11 cellular contexts compared by ENCODE assay signal in the genomic region with DNA sequence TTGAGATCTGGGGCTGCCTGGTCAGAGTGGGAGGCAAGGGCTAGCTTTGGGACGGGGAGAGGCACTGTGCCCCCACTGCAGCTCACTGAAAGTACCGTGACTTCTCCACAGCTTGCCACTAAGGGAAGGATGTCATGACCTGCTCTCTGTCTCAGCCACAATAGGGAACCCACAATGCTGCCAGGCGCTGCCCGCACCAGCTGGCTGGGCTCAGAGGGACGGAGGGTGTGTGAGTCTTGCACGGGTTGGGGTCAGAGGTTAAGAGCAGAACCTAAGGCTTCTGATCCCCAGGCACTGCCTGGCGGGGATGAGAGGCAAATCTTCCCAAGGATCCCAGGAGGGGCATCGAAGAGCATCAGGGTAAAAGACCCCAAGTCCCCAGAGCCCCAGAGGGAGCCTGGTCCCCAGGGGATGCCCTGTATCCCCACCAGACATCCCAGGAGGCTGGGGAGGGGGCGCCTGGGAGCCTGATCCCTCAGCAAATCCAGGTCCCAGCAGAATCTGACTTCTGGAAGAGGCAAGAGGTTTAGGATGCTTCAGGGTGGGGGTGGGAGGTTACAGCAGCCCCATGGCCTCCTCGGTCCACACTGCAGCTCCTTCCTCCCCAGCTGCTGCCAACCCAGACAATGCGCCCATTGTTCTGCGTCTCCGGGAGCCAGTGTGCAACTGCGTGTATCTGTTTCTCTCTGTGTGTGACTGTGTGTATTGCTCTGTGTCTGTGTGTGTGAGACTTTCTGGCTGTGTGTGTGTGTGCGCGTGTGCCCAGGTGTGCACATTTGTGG. TPM values are rescaled to one million over a fixed set of nuclear protein-coding genes. Genes with fewer than 3 reads are reported as not detected.
A peak's percentile ranks its signal among the peaks of the same experiment; 100 is the strongest.
DNase-seq lines count a peak whose midpoint lies in the region; ATAC-seq, FAIRE-seq and TF ChIP-seq lines count a peak whose summit lies in the region.
"Had no signal": no experiment of that assay in that cellular context is flagged by ENCODE, and none has a peak within 500 bp of the region (broad histone marks: within the 10 kb centered on the region; RNA-seq: fewer than 3 reads in every experiment).

No MANE protein-coding gene starts in this region.

- H3K9me3 Mint-ChIP-seq in activated CD4-positive, alpha-beta memory T cell treated with anti-CD3 and anti-CD28 coated beads for 36 hours = no peaks in the 10 kb centered on the region

- H3K4me1 ChIP-seq in keratinocyte (ENCODE audit: control insufficient read depth, extremely low read depth, insufficient read depth, low read length) (peaks cover 27% of the 10 kb centered on the region), transverse colon (peaks cover 16 to 51% (median 39%) of the 10 kb centered on the region in 4 donors)

- no peaks in the 10 kb centered on the region for H3K36me3 ChIP-seq in keratinocyte (ENCODE audit: control insufficient read depth in 2 of 2, extremely low read depth in 1 of 2, insufficient read depth in 2 of 2, low read length in 2 of 2)
- H3K36me3 ChIP-seq in transverse colon = no peaks in the 10 kb centered on the region

- no peaks in the 10 kb centered on the region for H3K27me3 Mint-ChIP-seq in activated CD4-positive, alpha-beta memory T cell treated with anti-CD3 and anti-CD28 coated beads for 36 hours

- no peak overlapping the region for H3K4me2 ChIP-seq in keratinocyte (ENCODE audit: control insufficient read depth, extremely low read depth, insufficient read depth, low read depth, low read length)

- H3K27me3 ChIP-seq in keratinocyte (ENCODE audit: control insufficient read depth, extremely low read depth, insufficient read depth, low read length) (peaks cover 14% of the 10 kb centered on the region), transverse colon (no peaks in the 10 kb centered on the region)

- dilution Hi-C loops in keratinocyte (cut with MboI; ENCODE audit: extremely low pct_ligation_motif_present, low sequenced_read_pairs) = no loop called here

- peak; percentile 46 to 48 for DNase-seq in activated T-cell treated with anti-CD3 and anti-CD28 coated beads, Interleukin-2, amount 50 U/mL, for 48 hours
- DNase-seq in activated T-cell treated with anti-CD3 and anti-CD28 coated beads for 4 hours = no peak
- peak; percentile 56 for DNase-seq in activated CD4-positive, alpha-beta memory T cell treated with anti-CD3 and anti-CD28 coated beads for 36 hours
- no peak for DNase-seq in keratinocyte (ENCODE audit: low read depth, low spot score)
- peak; percentile 56 for DNase-seq in transverse colon
- DNase-seq in NCI-H2081 (lab: John Stamatoyannopoulos, UW) = no peak

- POLR2A ChIA-PET in activated CD4-positive, alpha-beta memory T cell treated with anti-CD3 and anti-CD28 coated beads for 36 hours (lab: Charles Lee) = interaction anchor here (1.4 kb wide), 1 partner anchor 20 kb away, joined by 3 read pairs; no protein-coding TSS in a partner anchor

- 42% methylated on average over 16 of the region's 16 CpGs; no CpG with 5 or more reads in 1 of the 2 donors for WGBS in transverse colon (ENCODE audit: low coverage in 1 of 2), 2 donors

- FAIRE-seq in keratinocyte (lab: Jason Lieb, UNC) = no peak
- FAIRE-seq: colon had no signal

- intact Hi-C loops in activated CD4-positive, alpha-beta memory T cell treated with anti-CD3 and anti-CD28 coated beads for 36 hours (cut with micrococcal nuclease) = loop anchor here (2.0 to 5.0 kb wide), 6 partner anchors 46 to 401 kb away; partner anchors contain the start of genes BSDC1, HDAC1, LCK and PTP4A2
- intact Hi-C loops in transverse colon (cut with DNase I; ENCODE audit: low total_unique reads) = no loop called here

- H3K4me1 Mint-ChIP-seq in activated CD4-positive, alpha-beta memory T cell treated with anti-CD3 and anti-CD28 coated beads for 36 hours (ENCODE audit: low read depth) = peaks cover 49% of the 10 kb centered on the region

- H3K79me2 ChIP-seq in keratinocyte (ENCODE audit: control insufficient read depth, insufficient read depth, low read length) = no peaks in the 10 kb centered on the region

- no peak for ATAC-seq in GM19395 (IDR thresholded peaks at IDR 0.05; ENCODE audit: unreplicated experiment)
- no peak for ATAC-seq in GM21529 (IDR thresholded peaks at IDR 0.05; ENCODE audit: unreplicated experiment)

- no peak overlapping the region for H2AFZ ChIP-seq in keratinocyte (ENCODE audit: control insufficient read depth, low read length)

- no peak overlapping the region for H3K4me3 ChIP-seq in keratinocyte (ENCODE audit: control insufficient read depth in 2 of 3, extremely low read depth in 1 of 3, insufficient read depth in 2 of 3, low read depth in 1 of 3, low read length in 3 of 3)
- no peak overlapping the region for H3K4me3 ChIP-seq in transverse colon
- H3K4me3 ChIP-seq: skin epidermis had no signal

- H3K9me3 ChIP-seq in keratinocyte (ENCODE audit: control insufficient read depth, low read depth, low read length) = no peaks in the 10 kb centered on the region
- H3K9me3 ChIP-seq in transverse colon = no peaks in the 10 kb centered on the region

- peak overlapping the region; percentile 37 for H3K9ac ChIP-seq in keratinocyte (ENCODE audit: control insufficient read depth, extremely low read depth, insufficient read depth, low read length)

- H3K4me3 Mint-ChIP-seq in activated CD4-positive, alpha-beta memory T cell treated with anti-CD3 and anti-CD28 coated beads for 36 hours = no peak overlapping the region

- TF ChIP-seq CTCF in keratinocyte (optimal IDR thresholded peaks at IDR 0.05 in 1 of 3, IDR thresholded peaks at IDR 0.05 in 1 of 3, conservative IDR thresholded peaks at IDR 0.05 in 1 of 3; ENCODE audit: extremely low read depth in 1 of 3, insufficient read depth in 2 of 3, low read length in 3 of 3) (no peak), transverse colon (IDR thresholded peaks at IDR 0.05) (no peak)

- no peaks in the 10 kb centered on the region for H3K9me1 ChIP-seq in keratinocyte (ENCODE audit: control insufficient read depth, extremely low read depth, insufficient read depth, low read length)

- in situ Hi-C loops in transverse colon (cut with MboI; ENCODE audit: low pct_ligation_motif_present in 1 of 4, low pct_unique_long_range_greater_than_20kb in 1 of 4, low sequenced_read_pairs in 3 of 4) = no loop called here

- no peak for TF ChIP-seq POLR2A in transverse colon (IDR thresholded peaks at IDR 0.05)

- H3K27ac ChIP-seq in keratinocyte (ENCODE audit: control insufficient read depth, insufficient read depth, low read length) = no peak overlapping the region
- peak overlapping the region; percentile 0 to 55 (median 21) for H3K27ac ChIP-seq in transverse colon
- H3K27ac ChIP-seq: C4-2B had no signal

- CTCF ChIA-PET in activated CD4-positive, alpha-beta memory T cell treated with anti-CD3 and anti-CD28 coated beads for 36 hours (lab: Charles Lee) = interaction anchor here (0.6 to 1.3 kb wide), 3 partner anchors 9 to 90 kb away, joined by 3 read pairs; no protein-coding TSS in a partner anchor

- H3K27ac Mint-ChIP-seq in activated CD4-positive, alpha-beta memory T cell treated with anti-CD3 and anti-CD28 coated beads for 36 hours = no peak overlapping the region

- no peaks in the 10 kb centered on the region for H3K36me3 Mint-ChIP-seq in activated CD4-positive, alpha-beta memory T cell treated with anti-CD3 and anti-CD28 coated beads for 36 hours

- H4K20me1 ChIP-seq in keratinocyte (ENCODE audit: control insufficient read depth, extremely low read depth, insufficient read depth, low read length) = peaks cover 2% of the 10 kb centered on the region

- no peak for TF ChIP-seq EP300 in transverse colon (IDR thresholded peaks at IDR 0.05; ENCODE audit: low read depth)

RNA-seq across cellular contexts. Expression of gene MARCKSL1, which starts 2.0 kb away (rescaled TPM):
- 10 to 100 TPM; 13.1 to 14.6 TPM for total RNA-seq in activated CD4-positive, alpha-beta memory T cell treated with anti-CD3 and anti-CD28 coated beads for 36 hours
- polyA plus RNA-seq in keratinocyte = 8.5 to 23.8 TPM (median 11.6 TPM) in 3 replicates
- 1.2 TPM for polyA plus RNA-seq in keratinocyte (2011; ENCODE audit: low read depth)
- polyA plus RNA-seq in keratinocyte (2011; cell fraction: cytosol; rRNA removed) = 18.6 and 19.8 TPM in 2 replicates
- polyA plus RNA-seq in keratinocyte (2011; cell fraction: nucleus; rRNA removed) = 12.5 and 13.9 TPM in 2 replicates
- polyA plus RNA-seq in keratinocyte (2012; ENCODE audit: low replicate concordance) = 11.2 and 16.7 TPM in 2 replicates
- polyA minus RNA-seq in keratinocyte = 9.1 to 13.8 TPM (median 12.5 TPM) in 3 replicates
- 6.9 TPM for polyA minus RNA-seq in keratinocyte (2011; cell fraction: cytosol; rRNA and poly(A)+ RNA removed)
- 3.1 and 5.3 TPM in 2 replicates for polyA minus RNA-seq in keratinocyte (2011; cell fraction: nucleus; rRNA and poly(A)+ RNA removed)
- 10 to 100 TPM; 40.0 to 62.8 (median 53.0) TPM for total RNA-seq in transverse colon

RNA-seq across cellular contexts. Expression of gene FAM229A, which starts 24.2 kb away (rescaled TPM):
- 1 to 10 TPM; 3.6 to 4.2 TPM for total RNA-seq in activated CD4-positive, alpha-beta memory T cell treated with anti-CD3 and anti-CD28 coated beads for 36 hours
- 0.50 to 2.4 TPM (median 1.1 TPM) in 3 replicates for polyA plus RNA-seq in keratinocyte
- 0.60 TPM for polyA plus RNA-seq in keratinocyte (2011; ENCODE audit: low read depth)
- 0.09 and 0.23 TPM in 2 replicates for polyA plus RNA-seq in keratinocyte (2011; cell fraction: cytosol; rRNA removed)
- 9.6 and 12.9 TPM in 2 replicates for polyA plus RNA-seq in keratinocyte (2011; cell fraction: nucleus; rRNA removed)
- 0.42 and 2.5 TPM in 2 replicates for polyA plus RNA-seq in keratinocyte (2012; ENCODE audit: low replicate concordance)
- polyA minus RNA-seq in keratinocyte = 0.69 to 1.9 TPM (median 1.3 TPM) in 3 replicates
- not detected for polyA minus RNA-seq in keratinocyte (2011; cell fraction: cytosol; rRNA and poly(A)+ RNA removed)
- 2.8 and 3.9 TPM in 2 replicates for polyA minus RNA-seq in keratinocyte (2011; cell fraction: nucleus; rRNA and poly(A)+ RNA removed)
- total RNA-seq in transverse colon = 10 to 100 TPM; 12.1 to 59.1 (median 21.1) TPM

RNA-seq across cellular contexts. Expression of gene TSSK3, which starts 24.3 kb away (rescaled TPM):
- under 1 TPM; 0.69 to 0.90 TPM for total RNA-seq in activated CD4-positive, alpha-beta memory T cell treated with anti-CD3 and anti-CD28 coated beads for 36 hours
- 0.05 to 0.16 TPM (median 0.14 TPM) in 3 replicates for polyA plus RNA-seq in keratinocyte
- not detected for polyA plus RNA-seq in keratinocyte (2011; ENCODE audit: low read depth)
- not detected in 2 replicates for polyA plus RNA-seq in keratinocyte (2011; cell fraction: cytosol; rRNA removed)
- polyA plus RNA-seq in keratinocyte (2011; cell fraction: nucleus; rRNA removed) = 0.31 and 0.48 TPM in 2 replicates
- polyA plus RNA-seq in keratinocyte (2012; ENCODE audit: low replicate concordance) = 0.63 TPM in 1 of 2 replicates, not detected in the other
- 0.32 to 1.7 TPM in 2 of 3 replicates, not detected in the other for polyA minus RNA-seq in keratinocyte
- polyA minus RNA-seq in keratinocyte (2011; cell fraction: cytosol; rRNA and poly(A)+ RNA removed) = not detected
- polyA minus RNA-seq in keratinocyte (2011; cell fraction: nucleus; rRNA and poly(A)+ RNA removed) = not detected in 2 replicates
- total RNA-seq in transverse colon = 1 to 10 TPM in 2 of 4 donors, not detected in 2; 1.3 to 1.4 TPM

RNA-seq across cellular contexts. Expression of gene HDAC1, which starts 46.2 kb away (rescaled TPM):
- total RNA-seq in activated CD4-positive, alpha-beta memory T cell treated with anti-CD3 and anti-CD28 coated beads for 36 hours = 100 to 1,000 TPM; 136 to 139 TPM
- 159 to 198 TPM (median 170 TPM) in 3 replicates for polyA plus RNA-seq in keratinocyte
- 61.3 TPM for polyA plus RNA-seq in keratinocyte (2011; ENCODE audit: low read depth)
- 102 and 113 TPM in 2 replicates for polyA plus RNA-seq in keratinocyte (2011; cell fraction: cytosol; rRNA removed)
- 183 and 195 TPM in 2 replicates for polyA plus RNA-seq in keratinocyte (2011; cell fraction: nucleus; rRNA removed)
- polyA plus RNA-seq in keratinocyte (2012; ENCODE audit: low replicate concordance) = 69.8 and 153 TPM in 2 replicates
- 81.1 to 251 TPM (median 187 TPM) in 3 replicates for polyA minus RNA-seq in keratinocyte
- polyA minus RNA-seq in keratinocyte (2011; cell fraction: cytosol; rRNA and poly(A)+ RNA removed) = 71.6 TPM
- 60.6 and 88.4 TPM in 2 replicates for polyA minus RNA-seq in keratinocyte (2011; cell fraction: nucleus; rRNA and poly(A)+ RNA removed)
- total RNA-seq in transverse colon = 100 to 1,000 TPM in 3 of 4 donors, 10 to 100 TPM in 1; 85.2 to 218 (median 174) TPM

RNA-seq across cellular contexts. Expression of gene BSDC1, which starts 56.2 kb away (rescaled TPM):
- total RNA-seq in activated CD4-positive, alpha-beta memory T cell treated with anti-CD3 and anti-CD28 coated beads for 36 hours = 10 to 100 TPM; 32.1 to 33.2 TPM
- 37.1 to 51.8 TPM (median 38.1 TPM) in 3 replicates for polyA plus RNA-seq in keratinocyte
- 22.5 TPM for polyA plus RNA-seq in keratinocyte (2011; ENCODE audit: low read depth)
- 37.9 and 38.0 TPM in 2 replicates for polyA plus RNA-seq in keratinocyte (2011; cell fraction: cytosol; rRNA removed)
- 70.8 TPM in 2 replicates for polyA plus RNA-seq in keratinocyte (2011; cell fraction: nucleus; rRNA removed)
- 29.6 and 42.9 TPM in 2 replicates for polyA plus RNA-seq in keratinocyte (2012; ENCODE audit: low replicate concordance)
- 26.5 to 30.4 TPM (median 30.3 TPM) in 3 replicates for polyA minus RNA-seq in keratinocyte
- 21.7 TPM for polyA minus RNA-seq in keratinocyte (2011; cell fraction: cytosol; rRNA and poly(A)+ RNA removed)
- polyA minus RNA-seq in keratinocyte (2011; cell fraction: nucleus; rRNA and poly(A)+ RNA removed) = 25.7 and 36.5 TPM in 2 replicates
- total RNA-seq in transverse colon = 100 to 1,000 TPM in 3 of 4 donors, 10 to 100 TPM in 1; 94.8 to 140 (median 117) TPM

Comparison
In these comparisons a context has a peak if more than half of its experiments do, and no peak if none do; other contexts are left out.
1. DNase-seq: peak in activated T-cell treated with anti-CD3 and anti-CD28 coated beads, Interleukin-2, amount 50 U/mL, for 48 hours (2 of 2), activated CD4-positive, alpha-beta memory T cell treated with anti-CD3 and anti-CD28 coated beads for 36 hours (single experiment) and transverse colon (single experiment); none in activated T-cell treated with anti-CD3 and anti-CD28 coated beads for 4 hours (single experiment), keratinocyte (single experiment) and NCI-H2081 (0 of 2).